Comparison of ENCODE assay signal across 16 cellular contexts in genomic region chr6:157716553-157716952, GRCh38.
DNase-seq lines count a peak whose midpoint lies in the region; ATAC-seq and TF ChIP-seq lines count a peak whose summit lies in the region.
"Had no signal": no experiment of that assay in that cellular context is flagged by ENCODE, and none has a peak within 500 bp of the region (broad histone marks: within the 10 kb centered on the region; RNA-seq: fewer than 3 reads in every experiment).

No MANE protein-coding gene starts in this region.

- peak overlapping the region; percentile 89; the same call in 1 of the 2 replicates for H4K5ac ChIP-seq in IMR-90 (ENCODE audit: low read depth, low read length)

- no peak overlapping the region for H2AFZ ChIP-seq in IMR-90 (replicated peaks; ENCODE audit: low read length, poor library complexity)

- TF ChIP-seq CTCF in IMR-90 (conservative IDR thresholded peaks at IDR 0.05; ENCODE audit: low read depth, low read length) (no peak), fibroblast of the aortic adventitia (IDR thresholded peaks at IDR 0.05; ENCODE audit: insufficient read depth, low read length) (no peak), GM13977 (IDR thresholded peaks at IDR 0.05; ENCODE audit: extremely low read depth, insufficient read depth, missing control alignments) (no peak)

- peak overlapping the region; percentile 95 for H3K18ac ChIP-seq in IMR-90 (ENCODE audit: low read depth, low read length)

- H3K27ac ChIP-seq in IMR-90 (ENCODE audit: insufficient read depth, low read length): peak overlapping the region; percentile 88; the same call in 1 of the 2 replicates
- peak overlapping the region in 13 of 21 experiments; percentile 15 to 88 (median 59) for H3K27ac ChIP-seq in skin epidermis
- H3K27ac ChIP-seq: BLaER1, WERI-Rb-1 had no signal

- ATAC-seq in IMR-90 (ENCODE audit: low read depth) (no peak), GM18858 (IDR thresholded peaks at IDR 0.05; ENCODE audit: unreplicated experiment) (no peak), esophagus mucosa (no peak)
- ATAC-seq: T-cell had no signal

- H2BK20ac ChIP-seq in IMR-90 (ENCODE audit: low read depth, low read length): peak overlapping the region; percentile 84; the same call in 1 of the 2 replicates

- H3K4me1 ChIP-seq in IMR-90 (ENCODE audit: control insufficient read depth, insufficient read depth, low read length): peaks cover 24% of the 10 kb centered on the region
- H3K4me1 ChIP-seq: BLaER1 had no signal

- BruUV-seq in IMR-90 (replicated peaks; lab: Mats Ljungman, UMichigan): no TSS peak

- 80% methylated on average over 1 of the region's 4 CpGs; no CpG with 5 or more reads in 1 of the 2 experiments for WGBS in IMR-90 (ENCODE audit: extremely low coverage in 2 of 2, insufficient read length in 1 of 2), 2 experiments

- H3K23ac ChIP-seq in IMR-90 (ENCODE audit: low read depth, low read length): no peak overlapping the region

- no peaks in the 10 kb centered on the region for H3K9me3 ChIP-seq in IMR-90 (ENCODE audit: control insufficient read depth, insufficient read depth, low read length)
- H3K9me3 ChIP-seq: BLaER1 had no signal

- H3K9ac ChIP-seq in IMR-90 (ENCODE audit: low read depth, low read length): peak overlapping the region; percentile 33; the same call in 1 of the 2 replicates
- H3K9ac ChIP-seq: BLaER1 had no signal

- H4K20me1 ChIP-seq in IMR-90 (ENCODE audit: insufficient read depth, low read length): no peaks in the 10 kb centered on the region
- H4K20me1 ChIP-seq: BLaER1 had no signal

- DNase-seq in IMR-90: no peak
- peak; percentile 50 for DNase-seq in NCI-H2227 (lab: John Stamatoyannopoulos, UW; ENCODE audit: unreplicated experiment)
- DNase-seq in fibroblast of the aortic adventitia (ENCODE audit: low read depth): peak; percentile 59
- no peak for DNase-seq in GM13977 (ENCODE audit: low spot score)
- DNase-seq in T-helper 2 cell: no peak
- DNase-seq: activated effector memory CD4-positive, alpha-beta T cell treated with anti-CD3 and anti-CD28 coated beads, Interleukin-2, amount 50 U/mL, for 16 hours; dermis blood vessel endothelial cell; hippocampal formation; NCI-H2029; posterior cingulate gyrus; T-cell; WERI-Rb-1 had no signal

- dilution Hi-C loops in IMR-90 (cut with HindIII; ENCODE audit: low sequenced_read_pairs, unreplicated experiment): no loop called here

- H4K8ac ChIP-seq in IMR-90 (ENCODE audit: low read depth in 2 of 2, low read length in 2 of 2): peak overlapping the region; percentile 43 to 56; a peak in 1 of 4 replicates

- intact Hi-C loops in IMR-90 (cut with micrococcal nuclease): no loop called here

- H2BK5ac ChIP-seq in IMR-90 (ENCODE audit: low read depth, low read length, poor library complexity, severe bottlenecking): no peak overlapping the region

- POLR2A ChIA-PET in IMR-90 (lab: Charles Lee; ENCODE audit: unreplicated experiment): no interaction called here

- peak overlapping the region; percentile 69; the same call in 2 of the 3 replicates for H2BK15ac ChIP-seq in IMR-90 (ENCODE audit: low read depth, low read length)

- H3K36me3 ChIP-seq in IMR-90 (ENCODE audit: control insufficient read depth, insufficient read depth, low read length): no peaks in the 10 kb centered on the region
- H3K36me3 ChIP-seq: BLaER1, WERI-Rb-1 had no signal

- no peak overlapping the region; the same call in 1 of the 2 replicates for H3K4me2 ChIP-seq in IMR-90 (ENCODE audit: low read depth, low read length)
- H3K4me2 ChIP-seq: BLaER1 had no signal

- TF ChIP-seq RAD21 in IMR-90 (IDR thresholded peaks at IDR 0.05; ENCODE audit: low read length): no peak

- peak overlapping the region; percentile 87; the same call in 1 of the 2 replicates for H3K4ac ChIP-seq in IMR-90 (ENCODE audit: low read depth, low read length)

- peak overlapping the region; percentile 74 for H2AK5ac ChIP-seq in IMR-90 (ENCODE audit: low read depth, low read length)

- H3K9me1 ChIP-seq in IMR-90 (ENCODE audit: insufficient read depth, low read length): peaks cover 14% of the 10 kb centered on the region

- H3K79me1 ChIP-seq in IMR-90 (ENCODE audit: low read depth in 1 of 2, low read length in 2 of 2): no peaks in the 10 kb centered on the region

- no peak overlapping the region for H2AK9ac ChIP-seq in IMR-90 (replicated peaks; ENCODE audit: low read depth, low read length, poor library complexity)

- CTCF ChIA-PET in IMR-90 (lab: Yijun Ruan, JAX): interaction anchor here (1.2 kb wide), 1 partner anchor 47 kb away, joined by 4 read pairs; no protein-coding TSS in a partner anchor

- peak overlapping the region; percentile 67 for H2BK120ac ChIP-seq in IMR-90 (ENCODE audit: low read depth, low read length)

- H3K4me3 ChIP-seq in IMR-90 (ENCODE audit: insufficient read depth, low read depth, low read length) (no peak overlapping the region), fibroblast of the aortic adventitia (ENCODE audit: low read depth, low read length) (no peak overlapping the region), skin epidermis (no peak overlapping the region)
- H3K4me3 ChIP-seq: BLaER1 had no signal

- no peak for TF ChIP-seq POLR2A in IMR-90 (IDR thresholded peaks at IDR 0.05; ENCODE audit: low read depth, low read length)

- peak overlapping the region; percentile 53; the same call in 1 of the 2 replicates for H4K91ac ChIP-seq in IMR-90 (ENCODE audit: insufficient read depth, low read depth, low read length)

- peak overlapping the region; percentile 77; the same call in 1 of the 2 replicates for H3K14ac ChIP-seq in IMR-90 (replicated peaks; ENCODE audit: low read depth, low read length)

- no peak overlapping the region for H3K56ac ChIP-seq in IMR-90 (ENCODE audit: extremely low read depth, insufficient read depth, low read length)

- no peaks in the 10 kb centered on the region; the same call in 1 of the 2 replicates for H3K27me3 ChIP-seq in IMR-90 (ENCODE audit: control insufficient read depth, insufficient read depth, low read length)
- H3K27me3 ChIP-seq: BLaER1 had no signal

- in situ Hi-C loops in IMR-90 (cut with MboI; ENCODE audit: low sequenced_read_pairs): no loop called here
- in situ Hi-C loops in GM13977 (cut with MboI; ENCODE audit: low pct_unique_long_range_greater_than_20kb, low sequenced_read_pairs, unreplicated experiment): no loop called here

TF ChIP-seq in IMR-90, 13 proteins besides CTCF, POLR2A, EP300 and RAD21:
- TF ChIP-seq NFE2L2 (IDR thresholded peaks at IDR 0.05; ENCODE audit: low read depth, low read length): no peak

Comparison
In these comparisons a context has a peak if more than half of its experiments do, and no peak if none do; other contexts are left out.
1. DNase-seq: peak in NCI-H2227 (single experiment) and fibroblast of the aortic adventitia (single experiment); none in IMR-90 (single experiment), GM13977 (single experiment) and T-helper 2 cell (0 of 5).